ENCODE assay signal across 9 cellular contexts in genomic region chr3:108088697-108089096, GRCh38. TPM values are rescaled to one million over a fixed set of nuclear protein-coding genes. Genes with fewer than 3 reads are reported as not detected.
DNase-seq lines count a peak whose midpoint lies in the region; ATAC-seq, FAIRE-seq and TF ChIP-seq lines count a peak whose summit lies in the region.
"Had no signal": no experiment of that assay in that cellular context is flagged by ENCODE, and none has a peak within 500 bp of the region (broad histone marks: within the 10 kb centered on the region; RNA-seq: fewer than 3 reads in every experiment).

No MANE protein-coding gene starts in this region.

- RAD21 ChIA-PET in GM12878 (lab: Charles Lee; ENCODE audit: unreplicated experiment), result interaction anchor here (1.1 to 3.3 kb wide), 3 partner anchors 12 to 134 kb away, joined by 3 to 23 read pairs (median 7); no protein-coding TSS in a partner anchor

- TF ChIP-seq CTCF in GM12878 (IDR thresholded peaks at IDR 0.05 in 2 of 3, conservative IDR thresholded peaks at IDR 0.05 in 1 of 3; ENCODE audit: control insufficient read depth in 2 of 3, extremely low read depth in 1 of 3, insufficient read depth in 1 of 3, low read depth in 3 of 3, low read length in 3 of 3), result no peak

- no peak for TF ChIP-seq POLR2A in GM12878 (IDR thresholded peaks at IDR 0.05; ENCODE audit: low read depth, low read length)

- 2% methylated on average over 2 of the region's 2 CpGs for WGBS in GM12878 (ENCODE audit: insufficient coverage, insufficient replicate concordance, low lambda C conversion rate, missing lambda C conversion rate)

- peaks cover 81% of the 10 kb centered on the region for H3K79me2 ChIP-seq in GM12878 (ENCODE audit: control insufficient read depth, insufficient read depth, low read length)

- in situ Hi-C loops in GM12878 (cut with MboI), result no loop called here

- POLR2A ChIA-PET in GM12878 (lab: Charles Lee), result interaction anchor here (1.0 to 2.5 kb wide), 3 partner anchors 12 to 37 kb away, joined by 3 to 17 read pairs (median 3); no protein-coding TSS in a partner anchor

- DNase-seq in activated CD8-positive, alpha-beta memory T cell treated with anti-CD3 and anti-CD28 coated beads, Interleukin-2, amount 10 ng/mL, durations not matched to agents 7 days and 5 days, result peak; percentile 77
- DNase-seq in activated CD8-positive, alpha-beta memory T cell treated with anti-CD3 and anti-CD28 coated beads, Interleukin-2, amount 50 U/mL, for 48 hours, result no peak
- DNase-seq in NCI-H2029 (lab: John Stamatoyannopoulos, UW) (peak; percentile 9), GM12878 (ENCODE audit: low read depth, low spot score) (peak; percentile 71), NCI-H82 treated with DMSO at 0.1 percent for 48 hours (lab: John Stamatoyannopoulos, UW; ENCODE audit: unreplicated experiment) (no peak)

- peak overlapping the region; percentile 96 for H3K9ac ChIP-seq in GM12878 (ENCODE audit: control insufficient read depth, insufficient read depth, low read length)

- TF ChIP-seq EP300 in GM12878 (IDR thresholded peaks at IDR 0.05; ENCODE audit: borderline replicate concordance in 1 of 2, control insufficient read depth in 1 of 2, low read depth in 2 of 2, low read length in 2 of 2), result peak in 1 of 2 experiments; percentile 36; a peak in 2 of 4 replicates

- no peak for TF ChIP-seq RAD21 in GM12878 (IDR thresholded peaks at IDR 0.05; ENCODE audit: insufficient read depth, low read depth, low read length)

- H3K27ac ChIP-seq in GM12878 (ENCODE audit: control insufficient read depth, insufficient read depth), result peak overlapping the region; percentile 95
- H3K27ac ChIP-seq: cardiac muscle cell had no signal

- H3K27me3 ChIP-seq in GM12878 (replicated peaks in 1 of 2; ENCODE audit: control insufficient read depth in 2 of 2, insufficient read depth in 2 of 2, low read length in 1 of 2) (no peaks in the 10 kb centered on the region), neuron (ENCODE audit: insufficient read depth, low read length) (no peaks in the 10 kb centered on the region)

- no peaks in the 10 kb centered on the region; the same call in 1 of the 2 replicates for H4K20me1 ChIP-seq in GM12878 (ENCODE audit: control insufficient read depth, insufficient read depth)

- peak overlapping the region; percentile 83 for H3K4me2 ChIP-seq in GM12878 (ENCODE audit: control insufficient read depth, insufficient read depth)

- intact Hi-C loops in GM12878 (cut with micrococcal nuclease; ENCODE audit: unreplicated experiment), result loop anchor here (1.0 to 5.0 kb wide), 3 partner anchors 36 to 319 kb away; no protein-coding TSS in a partner anchor

- no peaks in the 10 kb centered on the region for H3K9me3 Mint-ChIP-seq in activated CD8-positive, alpha-beta memory T cell treated with anti-CD3 and anti-CD28 coated beads, Interleukin-2, amount 10 ng/mL, durations not matched to agents 7 days and 5 days (ENCODE audit: low read depth)

- peaks cover 20% of the 10 kb centered on the region for H3K36me3 Mint-ChIP-seq in activated CD8-positive, alpha-beta memory T cell treated with anti-CD3 and anti-CD28 coated beads, Interleukin-2, amount 10 ng/mL, durations not matched to agents 7 days and 5 days

- SMC1A ChIA-PET in GM12878 (lab: Charles Lee; ENCODE audit: uncharacterized antibody, unreplicated experiment), result interaction anchor here (0.6 to 5.0 kb wide), 9 partner anchors 8 to 219 kb away, joined by 3 to 31 read pairs (median 10); no protein-coding TSS in a partner anchor

- CTCF ChIA-PET in activated CD8-positive, alpha-beta memory T cell treated with anti-CD3 and anti-CD28 coated beads, Interleukin-2, amount 10 ng/mL, durations not matched to agents 7 days and 5 days (lab: Charles Lee), result interaction anchor here (1.0 kb wide), 1 partner anchor 161 kb away, joined by 4 read pairs; no protein-coding TSS in a partner anchor
- CTCF ChIA-PET in GM12878 (lab: Yijun Ruan, JAX), result interaction anchor here (0.6 to 2.0 kb wide), 4 partner anchors 12 to 212 kb away, joined by 3 to 12 read pairs (median 5); no protein-coding TSS in a partner anchor

- peak overlapping the region; percentile 97 for H3K4me3 Mint-ChIP-seq in activated CD8-positive, alpha-beta memory T cell treated with anti-CD3 and anti-CD28 coated beads, Interleukin-2, amount 10 ng/mL, durations not matched to agents 7 days and 5 days

- peaks cover 0 to 2% of the 10 kb centered on the region in 2 experiments; a peak in 2 of 4 replicates for H3K36me3 ChIP-seq in GM12878 (ENCODE audit: control insufficient read depth in 2 of 2, insufficient read depth in 2 of 2, low read length in 1 of 2)
- peaks cover 2% of the 10 kb centered on the region for H3K36me3 ChIP-seq in neuron (ENCODE audit: insufficient read depth, low read length)
- H3K36me3 ChIP-seq: cardiac muscle cell had no signal

- H3K4me3 ChIP-seq in GM12878 (peak overlapping the region; percentile 95), neuron (ENCODE audit: low read length) (peak overlapping the region; percentile 97)

- peaks cover 12% of the 10 kb centered on the region; the same call in 1 of the 2 replicates for H3K4me1 ChIP-seq in GM12878 (ENCODE audit: control insufficient read depth, insufficient read depth, low read length)
- peaks cover 11% of the 10 kb centered on the region for H3K4me1 ChIP-seq in neuron (ENCODE audit: insufficient read depth, low read length)

- H2AFZ ChIP-seq in GM12878 (ENCODE audit: control insufficient read depth, low read depth, low read length), result no peak overlapping the region
- H2AFZ ChIP-seq in neuron (ENCODE audit: low read depth, low read length), result no peak overlapping the region

- peak overlapping the region; percentile 71 for H3K27ac Mint-ChIP-seq in activated CD8-positive, alpha-beta memory T cell treated with anti-CD3 and anti-CD28 coated beads, Interleukin-2, amount 10 ng/mL, durations not matched to agents 7 days and 5 days

- peaks cover 28% of the 10 kb centered on the region for H3K4me1 Mint-ChIP-seq in activated CD8-positive, alpha-beta memory T cell treated with anti-CD3 and anti-CD28 coated beads, Interleukin-2, amount 10 ng/mL, durations not matched to agents 7 days and 5 days

- BruUV-seq in GM12878 (replicated peaks; lab: Mats Ljungman, UMichigan), result no TSS peak

- FAIRE-seq in GM12878 (lab: Jason Lieb, UNC), result peak; percentile 38

- H3K9me3 ChIP-seq in GM12878 (replicated peaks; ENCODE audit: control insufficient read depth, insufficient read depth, low read length), result no peaks in the 10 kb centered on the region
- H3K9me3 ChIP-seq in neuron (ENCODE audit: low read length), result no peaks in the 10 kb centered on the region

- no peaks in the 10 kb centered on the region for H3K27me3 Mint-ChIP-seq in activated CD8-positive, alpha-beta memory T cell treated with anti-CD3 and anti-CD28 coated beads, Interleukin-2, amount 10 ng/mL, durations not matched to agents 7 days and 5 days

- peak; percentile 37 for ATAC-seq in activated CD8-positive, alpha-beta memory T cell treated with anti-CD3 and anti-CD28 coated beads, Interleukin-2, amount 10 ng/mL, durations not matched to agents 7 days and 5 days
- ATAC-seq in HG02588 (IDR thresholded peaks at IDR 0.05; ENCODE audit: unreplicated experiment), result peak; percentile 36
- ATAC-seq in GM12878, result peak; percentile 56
- ATAC-seq in GM21576 (IDR thresholded peaks at IDR 0.05; ENCODE audit: unreplicated experiment), result no peak

TF ChIP-seq in GM12878, 131 proteins besides CTCF, POLR2A, EP300 and RAD21 (continues in another document):
- TF ChIP-seq SKIL (IDR thresholded peaks at IDR 0.05; ENCODE audit: low read depth, poor library complexity, severe bottlenecking), result peak; percentile 70
- TF ChIP-seq ZBED1 (IDR thresholded peaks at IDR 0.05; ENCODE audit: borderline replicate concordance), result no peak

RNA-seq across cellular contexts. Expression of gene CD47, which starts 2.1 kb away (rescaled TPM):
- total RNA-seq in activated CD8-positive, alpha-beta memory T cell treated with anti-CD3 and anti-CD28 coated beads, Interleukin-2, amount 10 ng/mL, durations not matched to agents 7 days and 5 days, result 100 to 1,000 TPM; 111 to 133 TPM
- total RNA-seq in GM12878 (2013; cell fraction: nucleolus; rRNA removed), result 305 and 306 TPM in 2 replicates
- 66.0 and 81.6 TPM in 2 replicates for total RNA-seq in GM12878 (2014; rRNA removed)
- total RNA-seq in GM12878 (2014; rRNA removed; fragmentation: Illumina TruSeq; extraction: Trizol), result 69.6 and 72.0 TPM in 2 replicates
- 74.6 and 87.2 TPM in 2 replicates for total RNA-seq in GM12878 (2021)
- 149 TPM for polyA plus RNA-seq in GM12878 (2011; ENCODE audit: low read depth)
- 118 and 208 TPM in 2 replicates for polyA plus RNA-seq in GM12878 (2011; rRNA removed)
- 41.5 and 54.0 TPM in 2 replicates for polyA plus RNA-seq in GM12878 (2011; cell fraction: cytosol; rRNA removed)
- polyA plus RNA-seq in GM12878 (2011; cell fraction: nucleus; rRNA removed), result 65.1 and 67.6 TPM in 2 replicates
- polyA plus RNA-seq in GM12878 (2012), result 86.3 and 96.9 TPM in 2 replicates
- polyA plus RNA-seq in GM12878 (2014; fragmentation: Illumina TruSeq; extraction: Trizol), result 77.3 and 105 TPM in 2 replicates
- polyA plus RNA-seq in GM12878 (2014; fragmentation: Nextera tagmentation; extraction: Ambion mirVana), result 10 to 100 TPM; 22.9 to 61.6 TPM
- 68.0 and 84.8 TPM in 2 replicates for polyA plus RNA-seq in GM12878 (2014; rRNA removed)
- polyA plus RNA-seq in GM12878 (2016; fragmentation: Nextera tagmentation; extraction: Ambion mirVana), result 100 to 1,000 TPM; 168 to 175 TPM
- 47.6 and 61.7 TPM in 2 replicates for polyA minus RNA-seq in GM12878 (2011; rRNA and poly(A)+ RNA removed)
- 20.1 and 26.3 TPM in 2 replicates for polyA minus RNA-seq in GM12878 (2011; cell fraction: cytosol; rRNA and poly(A)+ RNA removed)
- polyA minus RNA-seq in GM12878 (2011; cell fraction: nucleus; rRNA and poly(A)+ RNA removed), result 41.5 and 58.6 TPM in 2 replicates

Comparison
In these comparisons a context has a peak if more than half of its experiments do, and no peak if none do; other contexts are left out.
1. DNase-seq: peak in activated CD8-positive, alpha-beta memory T cell treated with anti-CD3 and anti-CD28 coated beads, Interleukin-2, amount 10 ng/mL, durations not matched to agents 7 days and 5 days (single experiment), NCI-H2029 (single experiment) and GM12878 (single experiment); none in activated CD8-positive, alpha-beta memory T cell treated with anti-CD3 and anti-CD28 coated beads, Interleukin-2, amount 50 U/mL, for 48 hours (single experiment) and NCI-H82 treated with DMSO at 0.1 percent for 48 hours (single experiment).